21 cellular contexts compared by ENCODE assay signal in genomic region chr14:85154714-85155113, GRCh38.
"Had no signal": no experiment of that assay in that cellular context is flagged by ENCODE, and none has a peak within 500 bp of the region (broad histone marks: within the 10 kb centered on the region; RNA-seq: fewer than 3 reads in every experiment).

No MANE protein-coding gene starts in this region.

- H3K4me3 Mint-ChIP-seq: mesothelial cell of epicardium; naive B cell; naive thymus-derived CD8-positive, alpha-beta T cell had no signal

- H3K9me3 ChIP-seq: colonic mucosa, esophagus muscularis mucosa, gastroesophageal sphincter, heart right ventricle, left lung, lower lobe of right lung, mucosa of descending colon had no signal

- H3K27ac Mint-ChIP-seq: mesothelial cell of epicardium; naive B cell; naive thymus-derived CD8-positive, alpha-beta T cell had no signal

- H3K4me3 ChIP-seq: colonic mucosa, dorsolateral prefrontal cortex, esophagus muscularis mucosa, gastroesophageal sphincter, heart right ventricle, left lung, lower lobe of right lung, mucosa of descending colon had no signal

- DNase-seq: colonic mucosa; dermis blood vessel endothelial cell; dorsolateral prefrontal cortex; effector CD4-positive, alpha-beta T cell; effector memory CD4-positive, alpha-beta T cell; foreskin keratinocyte; glutamatergic neuron; head of caudate nucleus; heart right ventricle; hippocampal formation; left cardiac atrium; left lung; left ventricle myocardium superior; lower lobe of right lung; mesenchymal stem cell; mucosa of descending colon; naive B cell; naive thymus-derived CD8-positive, alpha-beta T cell had no signal

- H3K27me3 ChIP-seq: colonic mucosa, esophagus muscularis mucosa, foreskin keratinocyte, gastroesophageal sphincter, heart right ventricle, left lung had no signal

- H3K4me1 ChIP-seq: colonic mucosa, esophagus muscularis mucosa, foreskin keratinocyte, gastroesophageal sphincter, heart right ventricle, left lung, lower lobe of right lung had no signal

- H3K27me3 Mint-ChIP-seq: naive B cell; naive thymus-derived CD8-positive, alpha-beta T cell had no signal

- H3K27ac ChIP-seq: colonic mucosa, dorsolateral prefrontal cortex, esophagus muscularis mucosa, foreskin keratinocyte, gastroesophageal sphincter, heart right ventricle, left lung, lower lobe of right lung had no signal

- H3K4me1 Mint-ChIP-seq: naive B cell; naive thymus-derived CD8-positive, alpha-beta T cell had no signal

- H3K36me3 ChIP-seq: colonic mucosa, esophagus muscularis mucosa, gastroesophageal sphincter, heart right ventricle, left lung, lower lobe of right lung had no signal

- ATAC-seq: foreskin keratinocyte; gastroesophageal sphincter; heart right ventricle; left cardiac atrium; left lung; left ventricle myocardium superior; lower lobe of right lung; mucosa of descending colon; naive thymus-derived CD8-positive, alpha-beta T cell had no signal

- H3K36me3 Mint-ChIP-seq: mesothelial cell of epicardium; naive B cell; naive thymus-derived CD8-positive, alpha-beta T cell had no signal
